Comparison of ENCODE assay signal across 18 cellular contexts in the genomic region with DNA sequence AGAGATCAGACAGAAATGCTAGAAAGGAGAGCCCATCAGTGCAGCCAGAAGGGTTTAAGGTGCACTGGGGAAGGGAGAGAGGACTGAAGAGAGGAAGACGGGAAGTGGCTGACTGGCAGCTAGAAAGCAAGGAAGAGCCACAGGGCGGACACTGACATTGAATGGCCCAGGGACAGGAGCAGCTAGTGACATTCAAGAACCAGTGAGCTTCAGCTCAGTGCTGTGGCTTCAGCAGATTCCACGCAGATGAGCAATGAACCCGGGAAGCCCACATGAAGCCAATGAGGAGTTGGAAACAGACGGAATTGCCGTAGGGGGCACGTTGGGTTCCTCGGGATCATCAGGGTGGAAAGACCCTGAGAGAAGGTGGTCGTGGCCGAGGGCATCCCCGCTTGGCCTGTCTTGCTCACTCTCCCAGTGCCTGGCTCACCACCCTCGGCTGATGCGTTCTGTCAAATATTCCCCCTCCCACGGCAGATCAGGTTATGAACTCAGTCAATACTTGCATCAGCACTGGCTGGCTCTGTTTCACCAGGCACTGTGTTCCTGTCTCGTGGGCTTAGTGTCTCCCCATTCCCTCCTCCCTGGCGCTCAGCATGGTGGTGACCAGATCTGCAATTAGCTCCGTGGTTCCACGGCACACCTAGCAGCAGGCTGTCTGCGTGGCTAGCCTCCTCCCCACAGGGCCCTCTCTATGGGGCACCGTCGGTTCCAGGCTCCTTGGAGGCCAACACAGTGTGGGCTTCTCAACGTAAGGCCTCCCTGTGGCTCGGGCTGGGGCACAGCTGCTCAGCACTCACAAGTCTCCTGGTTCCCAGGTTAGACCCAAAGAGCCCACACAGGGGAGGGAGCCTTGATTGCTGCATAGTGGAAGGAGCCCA.
A peak's percentile ranks its signal among the peaks of the same experiment; 100 is the strongest.
DNase-seq lines count a peak whose midpoint lies in the region; ATAC-seq and TF ChIP-seq lines count a peak whose summit lies in the region.
"Had no signal": no experiment of that assay in that cellular context is flagged by ENCODE, and none has a peak within 500 bp of the region (broad histone marks: within the 10 kb centered on the region; RNA-seq: fewer than 3 reads in every experiment).

No MANE protein-coding gene starts in this region.

- H3K4me3 Mint-ChIP-seq in activated CD4-positive, alpha-beta T cell treated with anti-CD3 and anti-CD28 coated beads for 36 hours: no peak overlapping the region
- H3K4me3 Mint-ChIP-seq in nephron progenitor cell: peak overlapping the region; percentile 3
- no peak overlapping the region for H3K4me3 Mint-ChIP-seq in T-helper 2 cell treated with Interferon-gamma antibody and Interleukin-4, amounts not matched to agents 5 μg/mL and 100 μg/mL, for 36 hours

- H3K4me1 ChIP-seq in upper lobe of right lung: no peaks in the 10 kb centered on the region
- H3K4me1 ChIP-seq: SJCRH30 had no signal

- no peaks in the 10 kb centered on the region for H3K36me3 Mint-ChIP-seq in activated CD4-positive, alpha-beta T cell treated with anti-CD3 and anti-CD28 coated beads for 36 hours (ENCODE audit: low read depth)
- H3K36me3 Mint-ChIP-seq in nephron progenitor cell (ENCODE audit: low read depth): no peaks in the 10 kb centered on the region
- no peaks in the 10 kb centered on the region for H3K36me3 Mint-ChIP-seq in T-helper 2 cell treated with Interferon-gamma antibody and Interleukin-4, amounts not matched to agents 5 μg/mL and 100 μg/mL, for 36 hours (ENCODE audit: low read depth)
- H3K36me3 Mint-ChIP-seq: IgD-negative memory B cell had no signal

- H3K9me3 ChIP-seq in upper lobe of right lung: no peaks in the 10 kb centered on the region
- H3K9me3 ChIP-seq: BLaER1, SJCRH30 had no signal

- H3K27ac ChIP-seq in dorsolateral prefrontal cortex (peak overlapping the region in 40 of 59 donors; percentile 22 to 99 (median 91)), upper lobe of right lung (no peak overlapping the region)
- H3K27ac ChIP-seq: HL-60, SJCRH30 had no signal

- no peak overlapping the region for H3K27ac Mint-ChIP-seq in activated CD4-positive, alpha-beta T cell treated with anti-CD3 and anti-CD28 coated beads for 36 hours
- no peak overlapping the region for H3K27ac Mint-ChIP-seq in nephron progenitor cell
- no peak overlapping the region for H3K27ac Mint-ChIP-seq in T-helper 2 cell treated with Interferon-gamma antibody and Interleukin-4, amounts not matched to agents 5 μg/mL and 100 μg/mL, for 36 hours

- ATAC-seq in activated CD4-positive, alpha-beta T cell treated with anti-CD3 and anti-CD28 coated beads for 36 hours: no peak
- ATAC-seq in upper lobe of right lung: peak; percentile 16

- H3K36me3 ChIP-seq in upper lobe of right lung: no peaks in the 10 kb centered on the region
- H3K36me3 ChIP-seq: BLaER1, SJCRH30 had no signal

- H3K9me3 Mint-ChIP-seq in activated CD4-positive, alpha-beta T cell treated with anti-CD3 and anti-CD28 coated beads for 36 hours (ENCODE audit: low read depth): no peaks in the 10 kb centered on the region
- H3K9me3 Mint-ChIP-seq in nephron progenitor cell: no peaks in the 10 kb centered on the region
- no peaks in the 10 kb centered on the region for H3K9me3 Mint-ChIP-seq in T-helper 2 cell treated with Interferon-gamma antibody and Interleukin-4, amounts not matched to agents 5 μg/mL and 100 μg/mL, for 36 hours
- H3K9me3 Mint-ChIP-seq: IgD-negative memory B cell had no signal

- H3K4me3 ChIP-seq in dorsolateral prefrontal cortex: no peak overlapping the region
- H3K4me3 ChIP-seq in upper lobe of right lung: no peak overlapping the region
- H3K4me3 ChIP-seq: BLaER1, SJCRH30 had no signal

- H3K27me3 ChIP-seq in dorsolateral prefrontal cortex: no peaks in the 10 kb centered on the region
- peaks cover 14% of the 10 kb centered on the region for H3K27me3 ChIP-seq in upper lobe of right lung
- H3K27me3 ChIP-seq: BLaER1, SJCRH30 had no signal

- no peaks in the 10 kb centered on the region for H3K4me1 Mint-ChIP-seq in activated CD4-positive, alpha-beta T cell treated with anti-CD3 and anti-CD28 coated beads for 36 hours
- H3K4me1 Mint-ChIP-seq in nephron progenitor cell: peaks cover 50% of the 10 kb centered on the region
- no peaks in the 10 kb centered on the region for H3K4me1 Mint-ChIP-seq in T-helper 2 cell treated with Interferon-gamma antibody and Interleukin-4, amounts not matched to agents 5 μg/mL and 100 μg/mL, for 36 hours (ENCODE audit: low read depth)

- POLR2A ChIA-PET in activated CD4-positive, alpha-beta T cell treated with anti-CD3 and anti-CD28 coated beads for 36 hours (lab: Charles Lee): no interaction called here

- DNase-seq in activated CD4-positive, alpha-beta T cell treated with anti-CD3 and anti-CD28 coated beads for 36 hours: peak; percentile 18
- DNase-seq in activated CD4-positive, alpha-beta T cell treated with anti-CD3 and anti-CD28 coated beads, Interleukin-2, amount 50 U/mL, for 4 hours: no peak
- DNase-seq in dorsolateral prefrontal cortex (no peak), nephron progenitor cell (no peak), upper lobe of right lung (peak; percentile 52), DMS53 (lab: John Stamatoyannopoulos, UW) (no peak), foreskin melanocyte (no peak)
- DNase-seq in T-helper 2 cell treated with Interferon-gamma antibody and Interleukin-4, amounts not matched to agents 5 μg/mL and 100 μg/mL, for 36 hours (ENCODE audit: low spot score): no peak
- DNase-seq: DMS79, HCEC 1CT, Kasumi-1, MM.1S, NCI-H1694 treated with DMSO at 0.1 percent for 48 hours, RPMI8226 had no signal

- intact Hi-C loops in activated CD4-positive, alpha-beta T cell treated with anti-CD3 and anti-CD28 coated beads for 36 hours (cut with DNase I, micrococcal nuclease): no loop called here
- intact Hi-C loops in dorsolateral prefrontal cortex (cut with DNase I) (no loop called here), upper lobe of right lung (cut with DNase I) (no loop called here)

- CTCF ChIA-PET in activated CD4-positive, alpha-beta T cell treated with anti-CD3 and anti-CD28 coated beads for 36 hours (lab: Charles Lee): no interaction called here

- peaks cover 12% of the 10 kb centered on the region for H3K27me3 Mint-ChIP-seq in activated CD4-positive, alpha-beta T cell treated with anti-CD3 and anti-CD28 coated beads for 36 hours
- peaks cover 23% of the 10 kb centered on the region for H3K27me3 Mint-ChIP-seq in nephron progenitor cell (ENCODE audit: low read depth, poor library complexity)
- peaks cover 2% of the 10 kb centered on the region for H3K27me3 Mint-ChIP-seq in T-helper 2 cell treated with Interferon-gamma antibody and Interleukin-4, amounts not matched to agents 5 μg/mL and 100 μg/mL, for 36 hours (ENCODE audit: low read depth)

- TF ChIP-seq CTCF in dorsolateral prefrontal cortex (IDR thresholded peaks at IDR 0.05 in 54 of 56, conservative IDR thresholded peaks at IDR 0.05 in 2 of 56; ENCODE audit: low read depth in 1 of 56, partially characterized antibody in 56 of 56): no peak
- no peak for TF ChIP-seq CTCF in nephron progenitor cell (IDR thresholded peaks at IDR 0.05)
- no peak for TF ChIP-seq CTCF in upper lobe of right lung (IDR thresholded peaks at IDR 0.05)

Comparison
In these comparisons a context has a peak if more than half of its experiments do, and no peak if none do; other contexts are left out.
1. DNase-seq: peak in activated CD4-positive, alpha-beta T cell treated with anti-CD3 and anti-CD28 coated beads for 36 hours (single experiment) and upper lobe of right lung (single experiment); none in activated CD4-positive, alpha-beta T cell treated with anti-CD3 and anti-CD28 coated beads, Interleukin-2, amount 50 U/mL, for 4 hours (0 of 2), dorsolateral prefrontal cortex (0 of 10), nephron progenitor cell (single experiment), T-helper 2 cell treated with Interferon-gamma antibody and Interleukin-4, amounts not matched to agents 5 μg/mL and 100 μg/mL, for 36 hours (single experiment), DMS53 (single experiment) and foreskin melanocyte (single experiment).